Comparison of ENCODE assay signal across 1 cellular context in the genomic region with DNA sequence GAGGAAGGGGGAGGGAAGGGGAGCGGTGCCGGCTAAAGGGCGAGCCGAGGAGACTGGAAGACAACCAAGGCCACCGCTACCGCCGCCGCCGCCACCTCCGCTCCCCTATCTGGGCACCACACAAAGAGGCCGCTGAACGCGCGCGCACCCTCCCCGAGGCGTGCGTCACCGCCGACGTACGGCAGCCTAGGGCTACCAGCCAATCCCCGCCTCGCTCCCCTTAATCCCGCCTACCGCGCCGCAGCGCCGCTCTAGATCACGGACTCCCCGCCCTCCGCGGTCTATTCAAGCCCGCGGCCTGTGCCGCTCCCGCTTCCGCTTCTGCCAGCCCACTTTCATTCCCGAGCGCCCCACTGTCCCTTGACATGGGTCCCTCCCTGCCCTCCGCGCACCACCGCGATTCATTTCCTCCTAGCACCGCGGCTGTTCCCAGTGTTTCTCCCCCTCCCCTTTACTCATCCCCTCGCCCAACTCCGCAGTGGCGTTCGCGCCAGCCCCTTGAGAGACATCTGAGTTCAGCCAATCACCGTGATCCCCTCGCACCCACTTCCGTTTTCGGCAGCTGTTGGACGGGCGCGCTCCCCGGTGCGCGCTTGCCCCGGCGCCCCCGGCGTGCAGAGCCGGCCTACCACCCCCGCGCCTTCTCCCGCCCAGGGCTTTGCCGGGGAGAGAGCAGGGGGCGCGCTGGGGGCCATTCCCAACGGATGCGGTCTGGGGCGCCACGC.
TF ChIP-seq lines count a peak whose summit lies in the region.

A gene (minus strand): TSS at position 128 of the 725 bp plus-strand sequence. CDS start 297 bp downstream, outside the sequence.

TF ChIP-seq in HepG2, 621 proteins besides CTCF, POLR2A, EP300 and RAD21 (continued from another document):
- TF ChIP-seq, protein P1, sequence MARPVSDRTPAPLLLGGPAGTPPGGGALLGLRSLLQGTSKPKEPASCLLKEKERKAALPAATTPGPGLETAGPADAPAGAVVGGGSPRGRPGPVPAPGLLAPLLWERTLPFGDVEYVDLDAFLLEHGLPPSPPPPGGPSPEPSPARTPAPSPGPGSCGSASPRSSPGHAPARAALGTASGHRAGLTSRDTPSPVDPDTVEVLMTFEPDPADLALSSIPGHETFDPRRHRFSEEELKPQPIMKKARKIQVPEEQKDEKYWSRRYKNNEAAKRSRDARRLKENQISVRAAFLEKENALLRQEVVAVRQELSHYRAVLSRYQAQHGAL (CRISPR knock-in tag; IDR thresholded peaks at IDR 0.05; ENCODE audit: not compliant biosample characterization) = no peak
- TF ChIP-seq CHD2 (IDR thresholded peaks at IDR 0.05; ENCODE audit: low read depth, low read length) (no peak), PHF21A (CRISPR knock-in tag; IDR thresholded peaks at IDR 0.05) (peak; percentile 77), MTF2 (CRISPR knock-in tag; IDR thresholded peaks at IDR 0.05; ENCODE audit: borderline replicate concordance) (peak; percentile 83), BORCS8-MEF2B (CRISPR knock-in tag; IDR thresholded peaks at IDR 0.05) (peak; percentile 77), ZMAT3 (CRISPR knock-in tag; conservative IDR thresholded peaks at IDR 0.05) (no peak; the same call in 1 of the 2 replicates), ZBTB20 (CRISPR knock-in tag; IDR thresholded peaks at IDR 0.05; ENCODE audit: borderline replicate concordance, low read depth) (peak; percentile 43; the same call in 1 of the 2 replicates), ZNF788 (CRISPR knock-in tag; IDR thresholded peaks at IDR 0.05; ENCODE audit: borderline replicate concordance) (peak; percentile 51), SIX4 (CRISPR knock-in tag; IDR thresholded peaks at IDR 0.05) (peak; percentile 9; the same call in 1 of the 2 replicates), HDAC1 (CRISPR knock-in tag; IDR thresholded peaks at IDR 0.05) (peak; percentile 92), DNMT3B (CRISPR knock-in tag; conservative IDR thresholded peaks at IDR 0.05) (peak; percentile 58; the same call in 1 of the 2 replicates), EEA1 (CRISPR knock-in tag; IDR thresholded peaks at IDR 0.05; ENCODE audit: borderline replicate concordance) (peak; percentile 57; the same call in 1 of the 2 replicates), ARNT (IDR thresholded peaks at IDR 0.05) (no peak), ZNF850 (CRISPR knock-in tag; conservative IDR thresholded peaks at IDR 0.05) (0 out of 2 replicates have a peak, but pooled peaks have one; percentile 38), ZNF563 (CRISPR knock-in tag; IDR thresholded peaks at IDR 0.05) (peak; percentile 40)
- TF ChIP-seq, protein P2, sequence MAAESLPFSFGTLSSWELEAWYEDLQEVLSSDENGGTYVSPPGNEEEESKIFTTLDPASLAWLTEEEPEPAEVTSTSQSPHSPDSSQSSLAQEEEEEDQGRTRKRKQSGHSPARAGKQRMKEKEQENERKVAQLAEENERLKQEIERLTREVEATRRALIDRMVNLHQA (CRISPR knock-in tag; IDR thresholded peaks at IDR 0.05) = no peak
- TF ChIP-seq, protein P3, sequence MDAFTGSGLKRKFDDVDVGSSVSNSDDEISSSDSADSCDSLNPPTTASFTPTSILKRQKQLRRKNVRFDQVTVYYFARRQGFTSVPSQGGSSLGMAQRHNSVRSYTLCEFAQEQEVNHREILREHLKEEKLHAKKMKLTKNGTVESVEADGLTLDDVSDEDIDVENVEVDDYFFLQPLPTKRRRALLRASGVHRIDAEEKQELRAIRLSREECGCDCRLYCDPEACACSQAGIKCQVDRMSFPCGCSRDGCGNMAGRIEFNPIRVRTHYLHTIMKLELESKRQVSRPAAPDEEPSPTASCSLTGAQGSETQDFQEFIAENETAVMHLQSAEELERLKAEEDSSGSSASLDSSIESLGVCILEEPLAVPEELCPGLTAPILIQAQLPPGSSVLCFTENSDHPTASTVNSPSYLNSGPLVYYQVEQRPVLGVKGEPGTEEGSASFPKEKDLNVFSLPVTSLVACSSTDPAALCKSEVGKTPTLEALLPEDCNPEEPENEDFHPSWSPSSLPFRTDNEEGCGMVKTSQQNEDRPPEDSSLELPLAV (CRISPR knock-in tag; conservative IDR thresholded peaks at IDR 0.05; ENCODE audit: low read depth) = 0 out of 2 replicates have a peak, but pooled peaks have one; percentile 37
